Comparison of ENCODE assay signal across 19 cellular contexts in genomic region chr13:43245374-43245964, GRCh38.
DNase-seq lines count a peak whose midpoint lies in the region; ATAC-seq, FAIRE-seq and TF ChIP-seq lines count a peak whose summit lies in the region.
"Had no signal": no experiment of that assay in that cellular context is flagged by ENCODE, and none has a peak within 500 bp of the region (broad histone marks: within the 10 kb centered on the region; RNA-seq: fewer than 3 reads in every experiment).

No MANE protein-coding gene starts in this region.

- TF ChIP-seq CTCF in MCF 10A (IDR thresholded peaks at IDR 0.05; ENCODE audit: unreplicated experiment) (no peak), breast epithelium (IDR thresholded peaks at IDR 0.05) (no peak), astrocyte of the cerebellum (IDR thresholded peaks at IDR 0.05; ENCODE audit: low read depth, low read length, missing control alignments) (no peak), fibroblast of villous mesenchyme (IDR thresholded peaks at IDR 0.05; ENCODE audit: insufficient read depth, low read depth, low read length) (no peak), BE2C (IDR thresholded peaks at IDR 0.05; ENCODE audit: low read depth, low read length) (no peak)

- H3K4me1 ChIP-seq in breast epithelium (no peaks in the 10 kb centered on the region), BE2C (peaks cover 3% of the 10 kb centered on the region; the same call in 1 of the 2 replicates)
- H3K4me1 ChIP-seq: HAP-1, spleen, stomach had no signal

- no peak overlapping the region for H3K4me3 Mint-ChIP-seq in MCF 10A (ENCODE audit: unreplicated experiment)
- H3K4me3 Mint-ChIP-seq: brain had no signal

- no peaks in the 10 kb centered on the region for H3K36me3 Mint-ChIP-seq in MCF 10A (ENCODE audit: insufficient read depth, unreplicated experiment)

- H3K27ac ChIP-seq in breast epithelium, result no peak overlapping the region
- H3K27ac ChIP-seq: 22Rv1, spleen, stomach, VCaP had no signal

- H3K27me3 ChIP-seq in breast epithelium (no peaks in the 10 kb centered on the region), BE2C (no peaks in the 10 kb centered on the region)
- H3K27me3 ChIP-seq: spleen, stomach had no signal

- no peaks in the 10 kb centered on the region for H3K36me3 ChIP-seq in breast epithelium
- no peaks in the 10 kb centered on the region for H3K36me3 ChIP-seq in BE2C
- H3K36me3 ChIP-seq: HAP-1, spleen, stomach had no signal

- CTCF ChIA-PET in MCF 10A (lab: Yijun Ruan, JAX), result interaction anchor here (0.6 kb wide), 1 partner anchor 149 kb away, joined by 3 read pairs; no protein-coding TSS in a partner anchor

- H3K9me3 ChIP-seq in breast epithelium (no peaks in the 10 kb centered on the region), BE2C (no peaks in the 10 kb centered on the region)
- H3K9me3 ChIP-seq: HAP-1, spleen, stomach had no signal

- H3K4me3 ChIP-seq in breast epithelium, result no peak overlapping the region
- no peak overlapping the region for H3K4me3 ChIP-seq in astrocyte of the cerebellum (ENCODE audit: low read depth, low read length)
- H3K4me3 ChIP-seq in fibroblast of villous mesenchyme (ENCODE audit: low read depth, low read length), result no peak overlapping the region
- no peak overlapping the region for H3K4me3 ChIP-seq in BE2C (ENCODE audit: low read depth, low read length)
- H3K4me3 ChIP-seq: HAP-1, spleen, stomach had no signal

- TF ChIP-seq POLR2A in breast epithelium (IDR thresholded peaks at IDR 0.05), result no peak

- H3K4me1 Mint-ChIP-seq in MCF 10A (ENCODE audit: insufficient read depth, unreplicated experiment), result peaks cover 24% of the 10 kb centered on the region

- no peak for ATAC-seq in HG03565 (IDR thresholded peaks at IDR 0.05; ENCODE audit: unreplicated experiment)

- H3K27ac Mint-ChIP-seq in MCF 10A (ENCODE audit: low read depth, unreplicated experiment), result no peak overlapping the region
- H3K27ac Mint-ChIP-seq: brain had no signal

- no peaks in the 10 kb centered on the region for H3K9me3 Mint-ChIP-seq in MCF 10A (ENCODE audit: unreplicated experiment)
- H3K9me3 Mint-ChIP-seq: brain had no signal

- POLR2A ChIA-PET in MCF 10A (lab: Yijun Ruan, JAX), result no interaction called here

- H3K27me3 Mint-ChIP-seq in MCF 10A (ENCODE audit: insufficient read depth, unreplicated experiment), result no peaks in the 10 kb centered on the region

- no TSS peak for BruUV-seq in MCF 10A (replicated peaks; lab: Mats Ljungman, UMichigan)

- intact Hi-C loops in MCF 10A (cut with micrococcal nuclease) (no loop called here), breast epithelium (cut with DNase I; ENCODE audit: low total_unique reads) (loop anchor here (5.0 kb wide), 1 partner anchor 972 kb away; no protein-coding TSS in a partner anchor)

- DNase-seq in MCF 10A (ENCODE audit: unreplicated experiment) (peak; percentile 45), breast epithelium (ENCODE audit: low spot score in 2 of 2) (no peak), astrocyte of the cerebellum (ENCODE audit: low read depth) (peak; percentile 67), fibroblast of villous mesenchyme (ENCODE audit: low read depth) (peak; percentile 81), urothelium cell line (ENCODE audit: low spot score) (peak; percentile 23), BE2C (no peak), SHP77 treated with DMSO at 0.1 percent for 48 hours (lab: John Stamatoyannopoulos, UW) (no peak)
- DNase-seq: activated CD8-positive, alpha-beta memory T cell treated with anti-CD3 and anti-CD28 coated beads for 24 hours; activated effector memory CD4-positive, alpha-beta T cell treated with anti-CD3 and anti-CD28 coated beads, Interleukin-2, amount 50 U/mL, for 16 hours; mesendoderm; NCI-H2107; spleen; stomach had no signal

- in situ Hi-C loops in astrocyte of the cerebellum (cut with HindIII; ENCODE audit: low sequenced_read_pairs), result no loop called here

- no peak for FAIRE-seq in urothelium cell line (lab: Jason Lieb, UNC)
- FAIRE-seq: endometrium had no signal

Comparison
In these comparisons a context has a peak if more than half of its experiments do, and no peak if none do; other contexts are left out.
1. DNase-seq: peak in MCF 10A (single experiment), astrocyte of the cerebellum (single experiment), fibroblast of villous mesenchyme (single experiment) and urothelium cell line (single experiment); none in breast epithelium (0 of 2), BE2C (single experiment) and SHP77 treated with DMSO at 0.1 percent for 48 hours (single experiment).